In the genomic region with DNA sequence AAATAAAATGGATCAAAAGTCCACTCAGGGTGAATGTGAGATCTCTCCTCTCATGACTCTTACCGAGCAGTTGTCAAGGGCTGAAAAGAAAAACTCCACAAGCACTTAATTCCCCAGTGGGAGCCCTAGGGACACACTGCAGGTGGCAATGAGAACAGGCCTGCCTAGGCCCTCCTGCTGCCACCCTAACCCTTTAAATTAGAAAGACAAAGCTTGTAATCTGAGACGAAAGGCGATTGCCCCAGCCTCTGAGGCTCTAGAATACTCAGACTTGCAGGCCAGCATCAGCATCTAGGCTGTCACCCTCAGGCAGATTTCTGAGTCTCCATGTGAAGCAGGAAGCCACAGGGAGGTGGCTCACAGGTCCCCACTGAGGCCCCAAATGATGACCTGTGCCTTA, we compare ENCODE assay signal across 1 cellular context.
A peak's percentile ranks its signal among the peaks of the same experiment; 100 is the strongest.
TF ChIP-seq lines count a peak whose summit lies in the region.

No MANE protein-coding gene starts in this region.

TF ChIP-seq in H1, 55 proteins besides CTCF, POLR2A, EP300 and RAD21:
- no peak for TF ChIP-seq MAFK (IDR thresholded peaks at IDR 0.05; ENCODE audit: low read depth, low read length)
- no peak for TF ChIP-seq ASH2L (IDR thresholded peaks at IDR 0.05; ENCODE audit: low read length)
- no peak for TF ChIP-seq SUZ12 (IDR thresholded peaks at IDR 0.05; ENCODE audit: low read length)
- peak; percentile 74 for TF ChIP-seq CEBPB (IDR thresholded peaks at IDR 0.05; ENCODE audit: low read depth, low read length)
- TF ChIP-seq ZNF274 (IDR thresholded peaks at IDR 0.05; ENCODE audit: borderline replicate concordance, extremely low read depth, low read length), result no peak
- no peak for TF ChIP-seq KDM4A (IDR thresholded peaks at IDR 0.05; ENCODE audit: low read depth, low read length, severe bottlenecking)
- no peak for TF ChIP-seq EZH2 (IDR thresholded peaks at IDR 0.05; ENCODE audit: low read depth, low read length, severe bottlenecking)
- TF ChIP-seq HDAC6 (IDR thresholded peaks at IDR 0.05; ENCODE audit: low read depth, low read length), result no peak
- no peak for TF ChIP-seq CTBP2 (IDR thresholded peaks at IDR 0.05; ENCODE audit: borderline replicate concordance, insufficient read depth, insufficient read length, low read length)
- TF ChIP-seq TAF1 (IDR thresholded peaks at IDR 0.05; ENCODE audit: low read depth, low read length), result no peak
- TF ChIP-seq BACH1 (IDR thresholded peaks at IDR 0.05; ENCODE audit: low read length), result peak; percentile 70; the same call in 1 of the 2 replicates
- TF ChIP-seq SRF (IDR thresholded peaks at IDR 0.05; ENCODE audit: low read depth, low read length), result no peak
- TF ChIP-seq SIRT6 (IDR thresholded peaks at IDR 0.05; ENCODE audit: low read length), result no peak
- TF ChIP-seq, protein P1, sequence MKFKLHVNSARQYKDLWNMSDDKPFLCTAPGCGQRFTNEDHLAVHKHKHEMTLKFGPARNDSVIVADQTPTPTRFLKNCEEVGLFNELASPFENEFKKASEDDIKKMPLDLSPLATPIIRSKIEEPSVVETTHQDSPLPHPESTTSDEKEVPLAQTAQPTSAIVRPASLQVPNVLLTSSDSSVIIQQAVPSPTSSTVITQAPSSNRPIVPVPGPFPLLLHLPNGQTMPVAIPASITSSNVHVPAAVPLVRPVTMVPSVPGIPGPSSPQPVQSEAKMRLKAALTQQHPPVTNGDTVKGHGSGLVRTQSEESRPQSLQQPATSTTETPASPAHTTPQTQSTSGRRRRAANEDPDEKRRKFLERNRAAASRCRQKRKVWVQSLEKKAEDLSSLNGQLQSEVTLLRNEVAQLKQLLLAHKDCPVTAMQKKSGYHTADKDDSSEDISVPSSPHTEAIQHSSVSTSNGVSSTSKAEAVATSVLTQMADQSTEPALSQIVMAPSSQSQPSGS (IDR thresholded peaks at IDR 0.05; ENCODE audit: low read length), result peak; percentile 34; the same call in 1 of the 2 replicates
- TF ChIP-seq JUND (IDR thresholded peaks at IDR 0.05; ENCODE audit: low read length), result 0 out of 2 replicates have a peak, but pooled peaks have one; percentile 24
- peak; percentile 94 for TF ChIP-seq NANOG (IDR thresholded peaks at IDR 0.05; ENCODE audit: insufficient read depth, low read depth, low read length, poor library complexity, severe bottlenecking)
- TF ChIP-seq RBBP5 (IDR thresholded peaks at IDR 0.05; ENCODE audit: borderline replicate concordance, low read depth, low read length), result no peak
- TF ChIP-seq HDAC2 (IDR thresholded peaks at IDR 0.05; ENCODE audit: borderline replicate concordance in 1 of 2, low read depth in 2 of 2, low read length in 2 of 2), result peak; percentile 92 to 97; a peak in 3 of 4 replicates
- TF ChIP-seq TBP (IDR thresholded peaks at IDR 0.05; ENCODE audit: low read depth, low read length), result no peak
- TF ChIP-seq RXRA (IDR thresholded peaks at IDR 0.05; ENCODE audit: insufficient read depth, low read depth, low read length), result no peak
- TF ChIP-seq, protein P2, sequence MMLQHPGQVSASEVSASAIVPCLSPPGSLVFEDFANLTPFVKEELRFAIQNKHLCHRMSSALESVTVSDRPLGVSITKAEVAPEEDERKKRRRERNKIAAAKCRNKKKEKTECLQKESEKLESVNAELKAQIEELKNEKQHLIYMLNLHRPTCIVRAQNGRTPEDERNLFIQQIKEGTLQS (IDR thresholded peaks at IDR 0.05; ENCODE audit: insufficient read depth, low read depth, low read length), result no peak
- no peak for TF ChIP-seq TEAD4 (IDR thresholded peaks at IDR 0.05; ENCODE audit: low read depth, low read length)
- TF ChIP-seq SP1 (IDR thresholded peaks at IDR 0.05; ENCODE audit: low read depth, low read length), result peak; percentile 62
- no peak for TF ChIP-seq GABPA (IDR thresholded peaks at IDR 0.05; ENCODE audit: borderline replicate concordance, insufficient read depth, low read length)
- no peak for TF ChIP-seq SP4 (IDR thresholded peaks at IDR 0.05; ENCODE audit: low read length)
- TF ChIP-seq RNF2 (IDR thresholded peaks at IDR 0.05; ENCODE audit: borderline replicate concordance, low read depth, low read length, missing control alignments, poor library complexity, severe bottlenecking), result no peak
- no peak for TF ChIP-seq POU5F1 (IDR thresholded peaks at IDR 0.05; ENCODE audit: low read depth, low read length)
- peak; percentile 74; the same call in 1 of the 2 replicates for TF ChIP-seq TCF12 (IDR thresholded peaks at IDR 0.05; ENCODE audit: low read depth, low read length)
